In the genomic region with DNA sequence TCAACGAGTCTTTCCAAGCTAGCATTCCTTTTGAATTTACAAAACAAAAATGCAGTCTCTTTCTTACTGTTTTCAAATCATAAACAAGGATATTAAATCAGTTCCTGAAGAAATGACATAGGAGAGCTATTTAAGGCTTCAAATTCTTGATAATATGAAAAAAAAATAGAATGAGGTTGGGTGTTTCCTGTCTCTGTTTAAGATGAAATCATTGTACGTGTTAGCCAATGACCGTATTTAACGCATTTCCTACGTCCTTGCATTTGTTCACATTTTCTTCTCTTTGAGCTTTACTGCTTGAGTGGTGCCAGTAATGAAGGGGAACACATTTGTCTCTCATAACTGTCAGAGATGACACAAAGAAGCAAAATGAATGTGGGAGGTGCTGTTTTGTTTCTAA, we compare ENCODE assay signal across 20 cellular contexts.
"Had no signal": no experiment of that assay in that cellular context is flagged by ENCODE, and none has a peak within 500 bp of the region (broad histone marks: within the 10 kb centered on the region; RNA-seq: fewer than 3 reads in every experiment).

No MANE protein-coding gene starts in this region.

- H3K9me3 Mint-ChIP-seq: activated CD4-positive, alpha-beta memory T cell treated with anti-CD3 and anti-CD28 coated beads for 36 hours; activated naive CD4-positive, alpha-beta T cell treated with anti-CD3 and anti-CD28 coated beads for 36 hours; activated naive CD8-positive, alpha-beta T cell treated with anti-CD3 and anti-CD28 coated beads, Interleukin-2, amount 10 ng/mL, durations not matched to agents 7 days and 5 days; activated T-cell treated with anti-CD3 and anti-CD28 coated beads, Interleukin-2, amount 50 U/mL, for 72 hours had no signal

- H3K4me3 ChIP-seq: left lung, upper lobe of right lung had no signal

- H3K9me3 ChIP-seq: left lung, upper lobe of right lung had no signal

- H3K27ac Mint-ChIP-seq: activated CD4-positive, alpha-beta memory T cell treated with anti-CD3 and anti-CD28 coated beads for 36 hours; activated naive CD4-positive, alpha-beta T cell treated with anti-CD3 and anti-CD28 coated beads for 36 hours; activated naive CD8-positive, alpha-beta T cell treated with anti-CD3 and anti-CD28 coated beads, Interleukin-2, amount 10 ng/mL, durations not matched to agents 7 days and 5 days; activated T-cell treated with anti-CD3 and anti-CD28 coated beads, Interleukin-2, amount 50 U/mL, for 72 hours; memory B cell; natural killer cell treated with Interleukin-12 subunit alpha and Interleukin-12 subunit beta and Interleukin-15 and Interleukin-18, amount 100 ng/mL, for 72 hours; T-helper 17 cell had no signal

- DNase-seq: activated CD4-positive, alpha-beta memory T cell treated with anti-CD3 and anti-CD28 coated beads for 36 hours; activated CD4-positive, alpha-beta T cell treated with anti-CD3 and anti-CD28 coated beads for 48 hours; activated effector memory CD4-positive, alpha-beta T cell treated with Interleukin-2 at 50 U/mL for 16 hours; activated naive CD4-positive, alpha-beta T cell treated with anti-CD3 and anti-CD28 coated beads for 36 hours; activated naive CD8-positive, alpha-beta T cell treated with anti-CD3 and anti-CD28 coated beads, Interleukin-2, amount 10 ng/mL, durations not matched to agents 7 days and 5 days; activated T-cell treated with anti-CD3 and anti-CD28 coated beads, Interleukin-2, amount 50 U/mL, for 72 hours; amniotic stem cell; cerebellar nuclear complex; cortex of kidney; foreskin fibroblast; left lung; nucleus accumbens; stimulated activated CD4-positive, alpha-beta T cell treated with anti-CD3 and anti-CD28 coated beads, Interleukin-4, amount 100 ng/mL, for 24 hours; stimulated activated naive CD8-positive, alpha-beta T cell treated with anti-CD3 and anti-CD28 coated beads, Interleukin-15, Interleukin-2, amounts not matched to agents 100 U/mL and 50 U/mL, for 24 hours; SW 1271; T-helper 17 cell; upper lobe of right lung had no signal

- H3K36me3 ChIP-seq: left lung, upper lobe of right lung had no signal

- H3K4me1 ChIP-seq: left lung, upper lobe of right lung had no signal

- H3K4me3 Mint-ChIP-seq: activated CD4-positive, alpha-beta memory T cell treated with anti-CD3 and anti-CD28 coated beads for 36 hours; activated naive CD4-positive, alpha-beta T cell treated with anti-CD3 and anti-CD28 coated beads for 36 hours; activated naive CD8-positive, alpha-beta T cell treated with anti-CD3 and anti-CD28 coated beads, Interleukin-2, amount 10 ng/mL, durations not matched to agents 7 days and 5 days; activated T-cell treated with anti-CD3 and anti-CD28 coated beads, Interleukin-2, amount 50 U/mL, for 72 hours; memory B cell; natural killer cell treated with Interleukin-12 subunit alpha and Interleukin-12 subunit beta and Interleukin-15 and Interleukin-18, amount 100 ng/mL, for 72 hours; T-helper 17 cell had no signal

- H3K27me3 ChIP-seq: left lung, upper lobe of right lung had no signal

- H3K4me1 Mint-ChIP-seq: activated naive CD8-positive, alpha-beta T cell treated with anti-CD3 and anti-CD28 coated beads, Interleukin-2, amount 10 ng/mL, durations not matched to agents 7 days and 5 days; memory B cell; T-helper 17 cell had no signal

- FAIRE-seq: bronchial epithelial cell had no signal

- H3K27ac ChIP-seq: upper lobe of right lung had no signal

- H3K27me3 Mint-ChIP-seq: activated naive CD8-positive, alpha-beta T cell treated with anti-CD3 and anti-CD28 coated beads, Interleukin-2, amount 10 ng/mL, durations not matched to agents 7 days and 5 days; natural killer cell treated with Interleukin-12 subunit alpha and Interleukin-12 subunit beta and Interleukin-15 and Interleukin-18, amount 100 ng/mL, for 72 hours had no signal

- H3K36me3 Mint-ChIP-seq: activated CD4-positive, alpha-beta memory T cell treated with anti-CD3 and anti-CD28 coated beads for 36 hours; activated naive CD8-positive, alpha-beta T cell treated with anti-CD3 and anti-CD28 coated beads, Interleukin-2, amount 10 ng/mL, durations not matched to agents 7 days and 5 days; memory B cell; natural killer cell treated with Interleukin-12 subunit alpha and Interleukin-12 subunit beta and Interleukin-15 and Interleukin-18, amount 100 ng/mL, for 72 hours had no signal

- ATAC-seq: activated T-cell treated with anti-CD3 and anti-CD28 coated beads, Interleukin-2, amount 50 U/mL, for 72 hours; left lung; natural killer cell treated with Interleukin-12 subunit alpha and Interleukin-12 subunit beta and Interleukin-15 and Interleukin-18, amount 100 ng/mL, for 72 hours; stimulated activated naive CD8-positive, alpha-beta T cell treated with anti-CD3 and anti-CD28 coated beads, Interleukin-15, Interleukin-2, amounts not matched to agents 100 U/mL and 50 U/mL, for 24 hours; T-helper 17 cell; upper lobe of right lung had no signal
